Comparison of ENCODE assay signal across 2 cellular contexts in the genomic region with DNA sequence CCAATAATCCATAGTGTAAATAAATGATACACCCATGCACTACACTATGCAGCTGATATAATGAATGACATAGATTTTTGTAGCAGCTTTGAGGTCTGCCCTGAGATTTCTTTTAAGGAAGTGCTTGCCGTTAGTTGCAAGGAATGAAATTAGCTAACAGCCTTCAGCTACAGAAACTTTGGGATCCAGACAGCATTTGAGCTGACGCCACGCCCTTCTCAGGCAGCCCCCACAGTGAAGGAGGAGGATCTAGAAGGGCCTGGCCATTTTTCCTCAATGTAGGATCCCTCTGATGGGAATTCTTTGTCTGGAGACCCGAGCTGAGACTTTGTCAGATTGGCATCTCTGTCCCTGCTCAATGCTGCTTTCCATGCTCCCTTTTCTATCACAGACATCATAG.
A peak's percentile ranks its signal among the peaks of the same experiment; 100 is the strongest.
TF ChIP-seq lines count a peak whose summit lies in the region.

No MANE protein-coding gene starts in this region.

TF ChIP-seq in HepG2, 621 proteins besides CTCF, POLR2A, EP300 and RAD21:
- no peak for TF ChIP-seq ZNF329 (CRISPR knock-in tag; IDR thresholded peaks at IDR 0.05; ENCODE audit: low read depth)
- no peak for TF ChIP-seq ZNF333 (CRISPR knock-in tag; IDR thresholded peaks at IDR 0.05; ENCODE audit: borderline replicate concordance)
- no peak for TF ChIP-seq ZBTB38 (CRISPR knock-in tag; IDR thresholded peaks at IDR 0.05)
- TF ChIP-seq ATF5 (CRISPR knock-in tag; IDR thresholded peaks at IDR 0.05; ENCODE audit: low read depth), result no peak
- no peak for TF ChIP-seq ZBTB34 (CRISPR knock-in tag; IDR thresholded peaks at IDR 0.05)
- no peak for TF ChIP-seq CENPX (CRISPR knock-in tag; IDR thresholded peaks at IDR 0.05)
- TF ChIP-seq GZF1 (CRISPR knock-in tag; IDR thresholded peaks at IDR 0.05), result no peak
- no peak for TF ChIP-seq TCF7 (IDR thresholded peaks at IDR 0.05; ENCODE audit: low read depth)
- no peak for TF ChIP-seq ATF6 (CRISPR knock-in tag; conservative IDR thresholded peaks at IDR 0.05)
- TF ChIP-seq BRD4 (CRISPR knock-in tag; IDR thresholded peaks at IDR 0.05), result no peak
- TF ChIP-seq RBAK (CRISPR knock-in tag; IDR thresholded peaks at IDR 0.05), result no peak
- TF ChIP-seq ARNT2 (CRISPR knock-in tag; IDR thresholded peaks at IDR 0.05; ENCODE audit: low read depth), result no peak
- TF ChIP-seq FOXK1 (CRISPR knock-in tag; IDR thresholded peaks at IDR 0.05; ENCODE audit: borderline replicate concordance, low read depth), result no peak
- TF ChIP-seq, protein P1, sequence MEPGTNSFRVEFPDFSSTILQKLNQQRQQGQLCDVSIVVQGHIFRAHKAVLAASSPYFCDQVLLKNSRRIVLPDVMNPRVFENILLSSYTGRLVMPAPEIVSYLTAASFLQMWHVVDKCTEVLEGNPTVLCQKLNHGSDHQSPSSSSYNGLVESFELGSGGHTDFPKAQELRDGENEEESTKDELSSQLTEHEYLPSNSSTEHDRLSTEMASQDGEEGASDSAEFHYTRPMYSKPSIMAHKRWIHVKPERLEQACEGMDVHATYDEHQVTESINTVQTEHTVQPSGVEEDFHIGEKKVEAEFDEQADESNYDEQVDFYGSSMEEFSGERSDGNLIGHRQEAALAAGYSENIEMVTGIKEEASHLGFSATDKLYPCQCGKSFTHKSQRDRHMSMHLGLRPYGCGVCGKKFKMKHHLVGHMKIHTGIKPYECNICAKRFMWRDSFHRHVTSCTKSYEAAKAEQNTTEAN (CRISPR knock-in tag; conservative IDR thresholded peaks at IDR 0.05), result no peak
- TF ChIP-seq ZNF674 (CRISPR knock-in tag; IDR thresholded peaks at IDR 0.05; ENCODE audit: low read depth), result no peak

TF ChIP-seq in K562, 482 proteins besides CTCF, POLR2A, EP300 and RAD21:
- TF ChIP-seq ZNF354B (CRISPR knock-in tag; IDR thresholded peaks at IDR 0.05) (no peak), XRCC3 (IDR thresholded peaks at IDR 0.05) (no peak), HDAC8 (tag; IDR thresholded peaks at IDR 0.05) (no peak), SPI1 (IDR thresholded peaks at IDR 0.05; ENCODE audit: borderline replicate concordance, low read depth, low read length) (peak; percentile 8; the same call in 1 of the 2 replicates), RREB1 (CRISPR knock-in tag; IDR thresholded peaks at IDR 0.05) (no peak)
